ENCODE assay signal across 10 cellular contexts in the genomic region with DNA sequence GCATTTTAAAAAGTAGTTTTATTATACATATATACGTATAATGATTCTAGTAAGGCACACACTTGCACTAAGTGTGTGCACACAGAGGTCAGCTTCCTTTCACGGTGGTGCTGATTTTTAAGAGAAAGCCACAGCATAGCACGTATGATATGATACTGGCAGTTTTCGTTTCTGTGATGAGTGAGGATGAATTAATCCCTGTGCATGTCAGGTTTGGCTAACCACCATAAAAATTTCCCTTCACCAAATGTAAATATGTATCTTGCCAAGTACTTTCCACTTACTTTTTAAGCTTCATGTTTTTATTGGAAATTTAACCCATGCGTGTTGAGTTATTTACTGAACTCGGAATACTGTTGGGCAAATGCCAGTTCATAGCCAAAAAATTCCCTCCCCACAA.
"Had no signal": no experiment of that assay in that cellular context is flagged by ENCODE, and none has a peak within 500 bp of the region (broad histone marks: within the 10 kb centered on the region; RNA-seq: fewer than 3 reads in every experiment).

No MANE protein-coding gene starts in this region.

- H3K9me3 Mint-ChIP-seq: activated naive CD4-positive, alpha-beta T cell treated with anti-CD3 and anti-CD28 coated beads, Interleukin-2, amount 50 U/mL, for 72 hours; activated T-helper 17 cell treated with anti-CD3 and anti-CD28 coated beads, Interleukin-2, amount 50 U/mL, for 72 hours; memory B cell; natural killer cell treated with Interleukin-12 subunit alpha and Interleukin-12 subunit beta and Interleukin-15 and Interleukin-18, amount 100 ng/mL, for 72 hours had no signal

- H3K9me3 ChIP-seq: thyroid gland had no signal

- DNase-seq: activated CD4-positive, alpha-beta T cell treated with anti-CD3 and anti-CD28 coated beads for 48 hours; amygdala; effector CD4-positive, alpha-beta T cell; stimulated activated CD4-positive, alpha-beta T cell treated with anti-CD3 and anti-CD28 coated beads, Interleukin-15, amount 100 ng/mL, for 24 hours; thyroid gland had no signal

- H3K27me3 ChIP-seq: thyroid gland had no signal

- H3K4me1 Mint-ChIP-seq: activated T-helper 17 cell treated with anti-CD3 and anti-CD28 coated beads, Interleukin-2, amount 50 U/mL, for 72 hours; memory B cell had no signal

- H3K27ac Mint-ChIP-seq: activated naive CD4-positive, alpha-beta T cell treated with anti-CD3 and anti-CD28 coated beads, Interleukin-2, amount 50 U/mL, for 72 hours; activated T-helper 17 cell treated with anti-CD3 and anti-CD28 coated beads, Interleukin-2, amount 50 U/mL, for 72 hours; memory B cell; natural killer cell treated with Interleukin-12 subunit alpha and Interleukin-12 subunit beta and Interleukin-15 and Interleukin-18, amount 100 ng/mL, for 72 hours had no signal

- H3K36me3 Mint-ChIP-seq: activated naive CD4-positive, alpha-beta T cell treated with anti-CD3 and anti-CD28 coated beads, Interleukin-2, amount 50 U/mL, for 72 hours; memory B cell; natural killer cell treated with Interleukin-12 subunit alpha and Interleukin-12 subunit beta and Interleukin-15 and Interleukin-18, amount 100 ng/mL, for 72 hours had no signal

- H3K27ac ChIP-seq: thyroid gland had no signal

- H3K4me3 Mint-ChIP-seq: activated T-helper 17 cell treated with anti-CD3 and anti-CD28 coated beads, Interleukin-2, amount 50 U/mL, for 72 hours; memory B cell; natural killer cell treated with Interleukin-12 subunit alpha and Interleukin-12 subunit beta and Interleukin-15 and Interleukin-18, amount 100 ng/mL, for 72 hours had no signal

- H3K27me3 Mint-ChIP-seq: activated T-helper 17 cell treated with anti-CD3 and anti-CD28 coated beads, Interleukin-2, amount 50 U/mL, for 72 hours; memory B cell; natural killer cell treated with Interleukin-12 subunit alpha and Interleukin-12 subunit beta and Interleukin-15 and Interleukin-18, amount 100 ng/mL, for 72 hours had no signal

- H3K36me3 ChIP-seq: thyroid gland had no signal

- H3K4me3 ChIP-seq: thyroid gland had no signal

- FAIRE-seq: colon had no signal
